ENCODE assay signal across 1 cellular context in the genomic region with DNA sequence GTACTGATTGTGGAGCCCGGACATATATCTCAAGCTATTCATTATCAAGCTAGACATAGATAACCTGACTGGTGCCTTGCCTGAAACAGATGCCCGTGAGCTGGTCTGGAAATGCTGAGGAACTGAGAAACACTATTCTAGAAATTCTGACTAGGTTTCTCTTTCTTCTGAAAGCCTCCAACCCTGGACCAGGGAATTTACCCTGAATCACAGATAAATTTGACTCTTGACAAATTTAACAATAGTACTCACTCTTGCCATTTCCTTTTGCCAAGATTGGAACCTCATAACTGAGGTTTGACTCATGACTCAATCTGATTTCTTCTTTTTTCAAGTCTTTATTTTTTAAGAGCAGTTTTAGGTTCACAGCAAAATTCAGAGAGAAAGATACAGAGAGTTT.
A peak's percentile ranks its signal among the peaks of the same experiment; 100 is the strongest.
TF ChIP-seq lines count a peak whose summit lies in the region.

No MANE protein-coding gene starts in this region.

TF ChIP-seq in GM12878, 131 proteins besides CTCF, POLR2A, EP300 and RAD21 (continued from another document):
- TF ChIP-seq ZNF217 (IDR thresholded peaks at IDR 0.05) = no peak
- TF ChIP-seq SUPT20H (IDR thresholded peaks at IDR 0.05; ENCODE audit: borderline replicate concordance, control insufficient read depth, low read depth, low read length) = no peak
- TF ChIP-seq BCL11A (IDR thresholded peaks at IDR 0.05; ENCODE audit: low read depth, low read length) = 0 out of 2 replicates have a peak, but pooled peaks have one; percentile 42
- no peak for TF ChIP-seq RAD51 (IDR thresholded peaks at IDR 0.05)
- TF ChIP-seq BRCA1 (IDR thresholded peaks at IDR 0.05; ENCODE audit: low read depth, low read length) = no peak
- no peak for TF ChIP-seq ZBED1 (IDR thresholded peaks at IDR 0.05; ENCODE audit: borderline replicate concordance)
- no peak for TF ChIP-seq SP1 (IDR thresholded peaks at IDR 0.05; ENCODE audit: low read depth, low read length)
